In genomic region chr4:3062466-3062865, GRCh38 we compare ENCODE assay signal across 15 cellular contexts. TPM values are rescaled to one million over a fixed set of nuclear protein-coding genes. Genes with fewer than 3 reads are reported as not detected.
A peak's percentile ranks its signal among the peaks of the same experiment; 100 is the strongest.
DNase-seq lines count a peak whose midpoint lies in the region; ATAC-seq, FAIRE-seq and TF ChIP-seq lines count a peak whose summit lies in the region.
"Had no signal": no experiment of that assay in that cellular context is flagged by ENCODE, and none has a peak within 500 bp of the region (broad histone marks: within the 10 kb centered on the region; RNA-seq: fewer than 3 reads in every experiment).

No MANE protein-coding gene starts in this region.

- no peaks in the 10 kb centered on the region for H3K36me3 Mint-ChIP-seq in natural killer cell treated with Interleukin-12 subunit alpha and Interleukin-12 subunit beta and Interleukin-15 and Interleukin-18, amount 100 ng/mL, for 72 hours
- peaks cover 5% of the 10 kb centered on the region for H3K36me3 Mint-ChIP-seq in natural killer cell
- H3K36me3 Mint-ChIP-seq: activated CD8-positive, alpha-beta memory T cell treated with anti-CD3 and anti-CD28 coated beads, Interleukin-2, amount 10 ng/mL, durations not matched to agents 7 days and 5 days had no signal

- no peak overlapping the region for H3K4me3 Mint-ChIP-seq in natural killer cell treated with Interleukin-12 subunit alpha and Interleukin-12 subunit beta and Interleukin-15 and Interleukin-18, amount 100 ng/mL, for 72 hours
- no peak overlapping the region for H3K4me3 Mint-ChIP-seq in natural killer cell
- H3K4me3 Mint-ChIP-seq: activated CD8-positive, alpha-beta memory T cell treated with anti-CD3 and anti-CD28 coated beads, Interleukin-2, amount 10 ng/mL, durations not matched to agents 7 days and 5 days had no signal

- TF ChIP-seq CTCF in natural killer cell (IDR thresholded peaks at IDR 0.05) (no peak), choroid plexus epithelial cell (conservative IDR thresholded peaks at IDR 0.05; ENCODE audit: low read depth, low read length) (no peak)

- H3K4me1 Mint-ChIP-seq in natural killer cell treated with Interleukin-12 subunit alpha and Interleukin-12 subunit beta and Interleukin-15 and Interleukin-18, amount 100 ng/mL, for 72 hours (ENCODE audit: low read depth in 2 of 2) = peaks cover 11 to 23% of the 10 kb centered on the region in 2 donors
- H3K4me1 Mint-ChIP-seq in natural killer cell = peaks cover 11% of the 10 kb centered on the region in 2 donors
- H3K4me1 Mint-ChIP-seq: activated CD8-positive, alpha-beta memory T cell treated with anti-CD3 and anti-CD28 coated beads, Interleukin-2, amount 10 ng/mL, durations not matched to agents 7 days and 5 days had no signal

- no peak overlapping the region for H3K4me3 ChIP-seq in choroid plexus epithelial cell (ENCODE audit: low read depth, low read length)
- H3K4me3 ChIP-seq: ascending aorta had no signal

- intact Hi-C loops in natural killer cell (cut with micrococcal nuclease) = no loop called here

- no peak for FAIRE-seq in RCC 7860 (lab: Jason Lieb, UNC)
- FAIRE-seq: A204.1 had no signal

- peak; percentile 6 for DNase-seq in natural killer cell treated with Interleukin-12 subunit alpha and Interleukin-12 subunit beta and Interleukin-15 and Interleukin-18, amount 100 ng/mL, for 72 hours (ENCODE audit: low spot score)
- DNase-seq in natural killer cell (no peak), RCC 7860 (ENCODE audit: low spot score) (peak; percentile 47), choroid plexus epithelial cell (ENCODE audit: low read depth) (peak; percentile 90), hypothalamus (lab: John Stamatoyannopoulos, UW) (no peak), NCI-H187 (lab: John Stamatoyannopoulos, UW) (no peak), NCI-H524 (lab: John Stamatoyannopoulos, UW) (no peak), NCI-H1092 treated with DMSO at 0.1 percent for 48 hours (lab: John Stamatoyannopoulos, UW) (no peak)
- DNase-seq: activated CD8-positive, alpha-beta memory T cell treated with anti-CD3 and anti-CD28 coated beads, Interleukin-2, amount 10 ng/mL, durations not matched to agents 7 days and 5 days; effector CD4-positive, alpha-beta T cell; left ventricle myocardium superior; NCI-H1048 had no signal

- H3K27ac Mint-ChIP-seq in natural killer cell treated with Interleukin-12 subunit alpha and Interleukin-12 subunit beta and Interleukin-15 and Interleukin-18, amount 100 ng/mL, for 72 hours = peak overlapping the region in 1 of 2 donors; percentile 34
- no peak overlapping the region for H3K27ac Mint-ChIP-seq in natural killer cell
- H3K27ac Mint-ChIP-seq: activated CD8-positive, alpha-beta memory T cell treated with anti-CD3 and anti-CD28 coated beads, Interleukin-2, amount 10 ng/mL, durations not matched to agents 7 days and 5 days had no signal

- H3K27me3 Mint-ChIP-seq in natural killer cell treated with Interleukin-12 subunit alpha and Interleukin-12 subunit beta and Interleukin-15 and Interleukin-18, amount 100 ng/mL, for 72 hours = no peaks in the 10 kb centered on the region
- no peaks in the 10 kb centered on the region for H3K27me3 Mint-ChIP-seq in natural killer cell (ENCODE audit: low read depth in 2 of 2)

- no peak for ATAC-seq in natural killer cell treated with Interleukin-12 subunit alpha and Interleukin-12 subunit beta and Interleukin-15 and Interleukin-18, amount 100 ng/mL, for 72 hours
- ATAC-seq in natural killer cell = no peak
- ATAC-seq: activated CD8-positive, alpha-beta memory T cell treated with anti-CD3 and anti-CD28 coated beads, Interleukin-2, amount 10 ng/mL, durations not matched to agents 7 days and 5 days; left ventricle myocardium superior had no signal

- H3K9me3 Mint-ChIP-seq in natural killer cell treated with Interleukin-12 subunit alpha and Interleukin-12 subunit beta and Interleukin-15 and Interleukin-18, amount 100 ng/mL, for 72 hours = no peaks in the 10 kb centered on the region
- no peaks in the 10 kb centered on the region for H3K9me3 Mint-ChIP-seq in natural killer cell

RNA-seq across cellular contexts. Expression of gene HTT-AS, which starts 11.9 kb away (rescaled TPM):
- not detected for total RNA-seq in natural killer cell treated with Interleukin-12 subunit alpha and Interleukin-12 subunit beta and Interleukin-15 and Interleukin-18, amount 100 ng/mL, for 72 hours
- total RNA-seq in natural killer cell = not detected
- total RNA-seq: activated CD8-positive, alpha-beta memory T cell treated with anti-CD3 and anti-CD28 coated beads, Interleukin-2, amount 10 ng/mL, durations not matched to agents 7 days and 5 days; ascending aorta; left ventricle myocardium superior; posterior vena cava had no signal

RNA-seq across cellular contexts. Expression of gene HTT, which starts 12.0 kb away (rescaled TPM):
- 100 to 1,000 TPM in 1 of 2 donors, 10 to 100 TPM in 1; 62.4 to 116 TPM for total RNA-seq in natural killer cell treated with Interleukin-12 subunit alpha and Interleukin-12 subunit beta and Interleukin-15 and Interleukin-18, amount 100 ng/mL, for 72 hours
- 100 to 1,000 TPM; 132 to 175 (median 165) TPM for total RNA-seq in natural killer cell

Comparison
In these comparisons a context has a peak if more than half of its experiments do, and no peak if none do; other contexts are left out.
1. DNase-seq: peak in natural killer cell treated with Interleukin-12 subunit alpha and Interleukin-12 subunit beta and Interleukin-15 and Interleukin-18, amount 100 ng/mL, for 72 hours (single experiment), RCC 7860 (single experiment) and choroid plexus epithelial cell (single experiment); none in natural killer cell (single experiment), hypothalamus (0 of 51), NCI-H187 (0 of 2), NCI-H524 (0 of 2) and NCI-H1092 treated with DMSO at 0.1 percent for 48 hours (single experiment).